8 cellular contexts compared by ENCODE assay signal in genomic region chr3:71581981-71582611, GRCh38. TPM values are rescaled to one million over a fixed set of nuclear protein-coding genes. Genes with fewer than 3 reads are reported as not detected.
DNase-seq lines count a peak whose midpoint lies in the region; ATAC-seq and TF ChIP-seq lines count a peak whose summit lies in the region.

No MANE protein-coding gene starts in this region.

- H3K27me3 Mint-ChIP-seq in activated CD8-positive, alpha-beta T cell treated with anti-CD3 and anti-CD28 coated beads for 36 hours = no peaks in the 10 kb centered on the region

- peaks cover 23% of the 10 kb centered on the region for H3K4me1 ChIP-seq in endocrine pancreas (ENCODE audit: control insufficient read depth, insufficient read depth, low read length)

- no peaks in the 10 kb centered on the region for H3K36me3 ChIP-seq in endocrine pancreas (ENCODE audit: control insufficient read depth, insufficient read depth, low read length)

- no peak for TF ChIP-seq CTCF in activated CD8-positive, alpha-beta T cell treated with anti-CD3 and anti-CD28 coated beads for 36 hours (IDR thresholded peaks at IDR 0.05)

- H3K36me3 Mint-ChIP-seq in activated CD8-positive, alpha-beta T cell treated with anti-CD3 and anti-CD28 coated beads for 36 hours (ENCODE audit: low read depth) = peaks cover 22% of the 10 kb centered on the region

- CTCF ChIA-PET in activated CD8-positive, alpha-beta T cell treated with anti-CD3 and anti-CD28 coated beads for 36 hours (lab: Charles Lee) = interaction anchor here (0.8 to 1.4 kb wide), 5 partner anchors 91 to 522 kb away, joined by 3 to 4 read pairs (median 3); no protein-coding TSS in a partner anchor

- peak; percentile 16 for ATAC-seq in activated CD8-positive, alpha-beta T cell treated with anti-CD3 and anti-CD28 coated beads for 36 hours
- no peak for ATAC-seq in HG03457 (IDR thresholded peaks at IDR 0.05; ENCODE audit: unreplicated experiment)

- no peak overlapping the region for H3K4me3 ChIP-seq in endocrine pancreas (ENCODE audit: control insufficient read depth, insufficient read depth, low read length)

- peak overlapping the region; percentile 84 for H3K4me3 Mint-ChIP-seq in activated CD8-positive, alpha-beta T cell treated with anti-CD3 and anti-CD28 coated beads for 36 hours

- POLR2A ChIA-PET in activated CD8-positive, alpha-beta T cell treated with anti-CD3 and anti-CD28 coated beads for 36 hours (lab: Charles Lee) = interaction anchor here (0.6 to 4.8 kb wide), 36 partner anchors 24 to 533 kb away, joined by 3 to 74 read pairs (median 4); no protein-coding TSS in a partner anchor

- peaks cover 57% of the 10 kb centered on the region for H3K4me1 Mint-ChIP-seq in activated CD8-positive, alpha-beta T cell treated with anti-CD3 and anti-CD28 coated beads for 36 hours (ENCODE audit: low read depth)

- H3K9me3 ChIP-seq in endocrine pancreas (ENCODE audit: control insufficient read depth, low read length) = no peaks in the 10 kb centered on the region

- H3K9ac ChIP-seq in endocrine pancreas (ENCODE audit: control insufficient read depth, insufficient read depth, low read length) = peak overlapping the region; percentile 88

- intact Hi-C loops in activated CD8-positive, alpha-beta T cell treated with anti-CD3 and anti-CD28 coated beads for 36 hours (cut with micrococcal nuclease) = loop anchor here (5.0 to 10.0 kb wide), 5 partner anchors 130 to 577 kb away; no protein-coding TSS in a partner anchor

- H3K9me3 Mint-ChIP-seq in activated CD8-positive, alpha-beta T cell treated with anti-CD3 and anti-CD28 coated beads for 36 hours = no peaks in the 10 kb centered on the region

- H3K27me3 ChIP-seq in endocrine pancreas (ENCODE audit: control insufficient read depth, insufficient read depth, low read length) = no peaks in the 10 kb centered on the region

- H3K27ac Mint-ChIP-seq in activated CD8-positive, alpha-beta T cell treated with anti-CD3 and anti-CD28 coated beads for 36 hours = peak overlapping the region; percentile 93

- peak; percentile 77 for DNase-seq in Daoy (ENCODE audit: low read depth)
- DNase-seq in NCI-H2171 treated with DMSO at 0.1 percent for 48 hours (lab: John Stamatoyannopoulos, UW) = peak; percentile 55
- peak; percentile 69 for DNase-seq in activated CD8-positive, alpha-beta T cell treated with anti-CD3 and anti-CD28 coated beads for 36 hours
- DNase-seq in medulla oblongata (ENCODE audit: extremely low spot score) = peak; percentile 58
- DNase-seq in stimulated activated CD4-positive, alpha-beta T cell treated with anti-CD3 and anti-CD28 coated beads, TNF-alpha, amount 100 ng/mL, for 24 hours (ENCODE audit: low read depth in 3 of 3) = peak; percentile 33 to 54 (median 37)
- DNase-seq in middle frontal gyrus (ENCODE audit: extremely low spot score, low spot score) = no peak

RNA-seq across cellular contexts. Expression of gene FOXP1, which starts 1.4 kb away (rescaled TPM):
- total RNA-seq in Daoy (2014; rRNA removed; shearing (Covaris generic)) = 34.3 and 42.6 TPM in 2 replicates
- 100 to 1,000 TPM; 145 to 153 TPM for total RNA-seq in activated CD8-positive, alpha-beta T cell treated with anti-CD3 and anti-CD28 coated beads for 36 hours
